19 cellular contexts compared by ENCODE assay signal in genomic region chr19:452829-453228, GRCh38. TPM values are rescaled to one million over a fixed set of nuclear protein-coding genes. Genes with fewer than 3 reads are reported as not detected.
"Had no signal": no experiment of that assay in that cellular context is flagged by ENCODE, and none has a peak within 500 bp of the region (broad histone marks: within the 10 kb centered on the region; RNA-seq: fewer than 3 reads in every experiment).

No MANE protein-coding gene starts in this region.

- DNase-seq: dermis blood vessel endothelial cell; dorsolateral prefrontal cortex; effector CD4-positive, alpha-beta T cell; effector memory CD4-positive, alpha-beta T cell; foreskin keratinocyte; heart left ventricle; hippocampal formation; left cardiac atrium; left ventricle myocardium superior; lower lobe of right lung; mesenchymal stem cell; mucosa of descending colon had no signal

- H3K36me3 ChIP-seq: gastroesophageal sphincter, heart left ventricle, left lung had no signal

- H3K4me1 ChIP-seq: foreskin keratinocyte, left lung had no signal

- H3K9me3 ChIP-seq: esophagus muscularis mucosa, gastroesophageal sphincter, heart left ventricle, lower lobe of right lung had no signal

- H3K4me3 ChIP-seq: coronary artery, dorsolateral prefrontal cortex, esophagus muscularis mucosa, gastroesophageal sphincter, heart left ventricle, left lung, lower lobe of right lung, mucosa of descending colon had no signal

- ATAC-seq: foreskin keratinocyte, gastroesophageal sphincter, heart left ventricle, left cardiac atrium, left lung, left ventricle myocardium superior, lower lobe of right lung, mucosa of descending colon had no signal

- H3K27me3 ChIP-seq: dorsolateral prefrontal cortex, esophagus muscularis mucosa, foreskin keratinocyte, gastroesophageal sphincter, heart left ventricle had no signal

- H3K27ac ChIP-seq: coronary artery, dorsolateral prefrontal cortex, esophagus muscularis mucosa, foreskin keratinocyte, gastroesophageal sphincter, heart left ventricle, left lung, lower lobe of right lung had no signal

RNA-seq across cellular contexts. Expression of gene MADCAM1, which starts 43.5 kb away (rescaled TPM):
- polyA plus RNA-seq: fibroblast of lung had no signal

RNA-seq across cellular contexts. Expression of gene C2CD4C, which starts 43.9 kb away (rescaled TPM):
- total RNA-seq: fibroblast of villous mesenchyme, kidney epithelial cell had no signal
- polyA plus RNA-seq: fibroblast of lung had no signal
